Comparison of ENCODE assay signal across 6 cellular contexts in the genomic region with DNA sequence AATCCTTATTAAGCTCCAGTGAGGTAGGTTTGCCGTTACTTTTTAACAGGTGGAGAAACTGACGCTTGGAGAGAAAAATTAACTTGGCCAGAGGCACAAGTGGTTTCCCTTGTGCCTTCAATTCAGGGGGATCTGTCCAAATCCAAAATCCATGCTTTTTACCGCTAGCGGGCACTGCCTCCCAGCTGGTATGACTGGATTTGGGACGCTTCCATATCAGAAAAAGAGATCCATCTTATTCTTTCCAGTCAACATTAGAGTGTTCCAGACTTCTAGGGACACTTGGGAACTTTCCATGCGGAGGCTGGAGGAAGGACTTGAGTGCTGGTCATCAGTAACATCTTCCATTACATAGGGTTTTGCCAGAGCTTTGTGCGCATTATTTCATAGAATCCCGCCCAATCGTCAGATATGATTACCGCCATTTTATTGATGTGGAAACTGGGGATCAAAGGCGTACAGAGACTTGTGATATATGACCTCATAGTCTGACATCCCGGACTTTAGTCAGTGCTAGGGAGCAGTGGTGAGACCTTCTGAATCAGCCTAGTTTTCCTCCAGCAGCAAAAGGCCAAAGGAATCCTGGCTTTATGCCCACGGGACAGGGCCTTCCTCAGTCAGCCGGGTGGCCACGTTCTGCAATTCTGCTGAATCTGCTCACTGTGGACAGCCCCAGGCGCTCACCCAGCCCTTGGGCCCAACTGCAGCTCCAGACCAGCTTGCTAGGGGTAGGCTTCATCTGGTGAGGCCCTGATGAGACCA. TPM values are rescaled to one million over a fixed set of nuclear protein-coding genes. Genes with fewer than 3 reads are reported as not detected.
A peak's percentile ranks its signal among the peaks of the same experiment; 100 is the strongest.
DNase-seq lines count a peak whose midpoint lies in the region; ATAC-seq and TF ChIP-seq lines count a peak whose summit lies in the region.

No MANE protein-coding gene starts in this region.

- intact Hi-C loops in MCF 10A (cut with micrococcal nuclease): no loop called here
- intact Hi-C loops in mammary epithelial cell (cut with micrococcal nuclease): loop anchor here (2.0 kb wide), 1 partner anchor 321 kb away; no protein-coding TSS in a partner anchor
- intact Hi-C loops in testis (cut with DNase I; ENCODE audit: low total_unique reads): loop anchor here (10.0 kb wide), 1 partner anchor 101 kb away; no protein-coding TSS in a partner anchor

- no peaks in the 10 kb centered on the region for H3K9me3 ChIP-seq in mammary epithelial cell (replicated peaks; ENCODE audit: insufficient read depth, low read length)
- H3K9me3 ChIP-seq in testis: no peaks in the 10 kb centered on the region

- POLR2A ChIA-PET in MCF 10A (lab: Yijun Ruan, JAX): interaction anchor here (0.6 to 7.2 kb wide), 21 partner anchors 10 to 399 kb away, joined by 3 to 98 read pairs (median 4); partner anchors contain the start of genes NDFIP1 and RNF14

- in situ Hi-C loops in mammary epithelial cell (cut with MboI; ENCODE audit: low sequenced_read_pairs in 2 of 2): loop anchor here in 1 of 2 donors (25.0 kb wide), 1 partner anchor 523 kb away; no protein-coding TSS in a partner anchor

- no peaks in the 10 kb centered on the region for H3K27me3 ChIP-seq in mammary epithelial cell (ENCODE audit: insufficient read depth, low read length)
- H3K27me3 ChIP-seq in testis: no peaks in the 10 kb centered on the region

- H3K79me2 ChIP-seq in mammary epithelial cell (ENCODE audit: insufficient read depth, low read length): peaks cover 4% of the 10 kb centered on the region

- TF ChIP-seq POLR2A in testis (IDR thresholded peaks at IDR 0.05): no peak

- no peak for ATAC-seq in GM18868 (IDR thresholded peaks at IDR 0.05; ENCODE audit: unreplicated experiment)

- H3K4me2 ChIP-seq in mammary epithelial cell (ENCODE audit: insufficient read depth, low read depth, low read length): no peak overlapping the region

- H3K4me1 ChIP-seq in mammary epithelial cell (ENCODE audit: insufficient read depth, low read length) (peaks cover 31% of the 10 kb centered on the region), testis (peaks cover 19% of the 10 kb centered on the region)

- no peaks in the 10 kb centered on the region for H4K20me1 ChIP-seq in mammary epithelial cell (ENCODE audit: insufficient read depth, low read length)

- H3K27ac Mint-ChIP-seq in MCF 10A (ENCODE audit: low read depth, unreplicated experiment): peak overlapping the region; percentile 82

- no peak for TF ChIP-seq CTCF in MCF 10A (IDR thresholded peaks at IDR 0.05; ENCODE audit: unreplicated experiment)
- no peak for TF ChIP-seq CTCF in mammary epithelial cell (conservative IDR thresholded peaks at IDR 0.05 in 1 of 2, IDR thresholded peaks at IDR 0.05 in 1 of 2; ENCODE audit: extremely low read depth in 1 of 2, insufficient read depth in 1 of 2, low read depth in 1 of 2, low read length in 2 of 2)
- no peak for TF ChIP-seq CTCF in testis (IDR thresholded peaks at IDR 0.05)

- no peak overlapping the region for H3K9ac ChIP-seq in mammary epithelial cell (ENCODE audit: insufficient read depth, low read length)

- H3K36me3 Mint-ChIP-seq in MCF 10A (ENCODE audit: insufficient read depth, unreplicated experiment): peaks cover 18% of the 10 kb centered on the region

- dilution Hi-C loops in mammary epithelial cell (cut with HindIII; ENCODE audit: low sequenced_read_pairs): no loop called here

- no peak overlapping the region for H3K27ac ChIP-seq in mammary epithelial cell (ENCODE audit: insufficient read depth, low read depth, low read length)
- H3K27ac ChIP-seq in testis: peak overlapping the region; percentile 93 to 96

- DNase-seq in MCF 10A (ENCODE audit: unreplicated experiment) (peak; percentile 66), mammary epithelial cell (no peak), globus pallidus (ENCODE audit: low spot score) (peak; percentile 37), testis (peak; percentile 67), NCI-H2081 (lab: John Stamatoyannopoulos, UW) (no peak)

- BruUV-seq in MCF 10A (replicated peaks; lab: Mats Ljungman, UMichigan) (no TSS peak), mammary epithelial cell (replicated peaks; lab: Mats Ljungman, UMichigan) (no TSS peak)

- peaks cover 35% of the 10 kb centered on the region for H3K4me1 Mint-ChIP-seq in MCF 10A (ENCODE audit: insufficient read depth, unreplicated experiment)

- 82% methylated on average over 16 of the region's 16 CpGs for WGBS in mammary epithelial cell (ENCODE audit: low coverage, missing lambda C conversion rate)
- 60 to 65% methylated on average over 16 of the region's 16 CpGs for WGBS in testis, 2 donors

- H3K4me3 ChIP-seq in mammary epithelial cell (replicated peaks in 1 of 3; ENCODE audit: insufficient read depth in 1 of 3, low read depth in 2 of 3, low read length in 3 of 3) (no peak overlapping the region), testis (no peak overlapping the region)

- H3K9me3 Mint-ChIP-seq in MCF 10A (ENCODE audit: unreplicated experiment): no peaks in the 10 kb centered on the region

- H3K36me3 ChIP-seq in mammary epithelial cell (ENCODE audit: insufficient read depth, low read length) (no peaks in the 10 kb centered on the region), testis (ENCODE audit: low read depth, missing control alignments) (no peaks in the 10 kb centered on the region)

- peak overlapping the region; percentile 82 for H3K4me3 Mint-ChIP-seq in MCF 10A (ENCODE audit: unreplicated experiment)

- H3K27me3 Mint-ChIP-seq in MCF 10A (ENCODE audit: insufficient read depth, unreplicated experiment): no peaks in the 10 kb centered on the region

- H2AFZ ChIP-seq in mammary epithelial cell (ENCODE audit: low read depth, low read length): no peak overlapping the region

- CTCF ChIA-PET in MCF 10A (lab: Yijun Ruan, JAX): interaction anchor here (0.6 to 18.8 kb wide), 38 partner anchors 10 to 686 kb away, joined by 3 to 186 read pairs (median 4); partner anchors contain the start of genes NDFIP1 and RNF14
- CTCF ChIA-PET in mammary epithelial cell (lab: Charles Lee; ENCODE audit: low non-redundant PET): no interaction called here

RNA-seq across cellular contexts. Expression of gene GNPDA1, which starts 1.1 kb away (rescaled TPM):
- total RNA-seq in MCF 10A (2022) (36.1 and 60.9 TPM in 2 replicates), mammary epithelial cell (10 to 100 TPM; 29.0 to 77.2 TPM), testis (10 to 100 TPM; 32.9 to 49.4 TPM)
- polyA plus RNA-seq in mammary epithelial cell (26.8 TPM), testis (ENCODE audit: insufficient read depth, low read depth, low replicate concordance) (53.4 TPM)
- polyA minus RNA-seq in mammary epithelial cell: 71.6 TPM

RNA-seq across cellular contexts. Expression of gene RNF14, which starts 45.0 kb away (rescaled TPM):
- total RNA-seq in MCF 10A (2022) (78.0 and 81.3 TPM in 2 replicates), mammary epithelial cell (10 to 100 TPM; 60.4 to 93.7 TPM), testis (100 to 1,000 TPM in 1 of 2 donors, 10 to 100 TPM in 1; 98.8 to 101 TPM)
- polyA plus RNA-seq in mammary epithelial cell (33.2 TPM), testis (ENCODE audit: insufficient read depth, low read depth, low replicate concordance) (149 TPM)
- polyA minus RNA-seq in mammary epithelial cell: 145 TPM

RNA-seq across cellular contexts. Expression of gene PCDH12, which starts 55.9 kb away (rescaled TPM):
- 0.07 TPM in 1 of 2 replicates, not detected in the other for total RNA-seq in MCF 10A (2022)
- total RNA-seq in mammary epithelial cell: 1 to 10 TPM in 1 of 2 donors, under 1 TPM in 1; 0.17 to 1.2 TPM
- 0.07 TPM for polyA plus RNA-seq in mammary epithelial cell
- polyA minus RNA-seq in mammary epithelial cell: 0.10 TPM
- 1 to 10 TPM in 1 of 2 donors, under 1 TPM in 1; 0.31 to 2.0 TPM for total RNA-seq in testis
- polyA plus RNA-seq in testis (ENCODE audit: insufficient read depth, low read depth, low replicate concordance): 1.6 TPM

Comparison
In these comparisons a context has a peak if more than half of its experiments do, and no peak if none do; other contexts are left out.
1. DNase-seq: peak in MCF 10A (single experiment), globus pallidus (single experiment) and testis (single experiment); none in mammary epithelial cell (single experiment) and NCI-H2081 (0 of 2).